ENCODE assay signal across 21 cellular contexts in the genomic region with DNA sequence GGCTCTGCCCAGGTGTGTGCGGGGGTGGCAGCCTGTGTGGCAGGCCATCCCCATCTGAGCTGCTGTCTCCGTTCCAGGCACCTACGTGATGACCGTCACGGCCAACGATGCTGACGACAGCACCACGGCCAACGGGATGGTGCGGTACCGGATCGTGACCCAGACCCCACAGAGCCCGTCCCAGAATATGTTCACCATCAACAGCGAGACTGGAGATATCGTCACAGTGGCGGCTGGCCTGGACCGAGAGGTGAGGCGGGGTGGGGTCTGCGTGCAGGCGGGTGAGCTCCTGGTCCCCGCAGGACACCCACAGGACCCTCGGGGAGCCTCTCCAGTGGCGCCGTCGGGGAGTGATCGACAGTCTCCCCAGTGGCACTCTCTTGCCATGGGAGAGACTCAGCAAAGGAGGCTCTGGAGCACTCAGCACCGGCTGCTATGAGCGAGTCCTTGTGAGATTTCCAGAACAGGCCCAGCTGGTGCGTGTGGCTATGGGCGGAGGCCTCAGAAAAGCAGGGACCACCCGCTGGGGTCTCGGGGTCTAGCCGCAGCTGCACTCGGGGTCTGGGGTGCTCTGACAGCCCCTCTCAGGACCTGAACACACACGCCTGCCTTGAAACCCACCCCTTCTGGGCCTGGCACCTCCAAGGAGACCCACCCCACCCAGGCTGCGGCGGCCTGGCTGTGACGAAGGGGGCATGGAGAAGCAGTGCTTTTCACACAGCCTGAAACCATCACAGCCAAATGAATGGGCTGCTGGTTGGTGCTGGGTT.
DNase-seq lines count a peak whose midpoint lies in the region; ATAC-seq, FAIRE-seq and TF ChIP-seq lines count a peak whose summit lies in the region.
"Had no signal": no experiment of that assay in that cellular context is flagged by ENCODE, and none has a peak within 500 bp of the region (broad histone marks: within the 10 kb centered on the region; RNA-seq: fewer than 3 reads in every experiment).

No MANE protein-coding gene starts in this region.

- no peak overlapping the region for H2AK5ac ChIP-seq in mesenchymal stem cell (ENCODE audit: low read length, severe bottlenecking)

- H2AFZ ChIP-seq in HepG2 (ENCODE audit: low read length) = no peak overlapping the region
- no peak overlapping the region for H2AFZ ChIP-seq in mesenchymal stem cell (ENCODE audit: low read depth, low read length)

- H3K79me2 ChIP-seq in HepG2 (ENCODE audit: insufficient read depth, low read length) = no peaks in the 10 kb centered on the region

- TF ChIP-seq EP300 in HepG2 (IDR thresholded peaks at IDR 0.05; ENCODE audit: low read depth in 2 of 2, low read length in 2 of 2) (no peak), HepG2 (CRISPR knock-in tag; IDR thresholded peaks at IDR 0.05; ENCODE audit: borderline replicate concordance) (no peak)

- H2BK5ac ChIP-seq in mesenchymal stem cell (ENCODE audit: low read depth, low read length, poor library complexity, severe bottlenecking) = no peak overlapping the region

- no peaks in the 10 kb centered on the region for H3K36me3 ChIP-seq in HepG2 (replicated peaks in 1 of 2; ENCODE audit: control insufficient read depth in 1 of 2, insufficient read depth in 2 of 2, low read length in 2 of 2)
- no peaks in the 10 kb centered on the region for H3K36me3 ChIP-seq in right lobe of liver
- peaks cover 0 to 9% of the 10 kb centered on the region in 2 experiments for H3K36me3 ChIP-seq in mesenchymal stem cell (ENCODE audit: control insufficient read depth in 1 of 2, insufficient read depth in 2 of 2, low read depth in 1 of 2, low read length in 2 of 2)
- H3K36me3 ChIP-seq in lower lobe of right lung = no peaks in the 10 kb centered on the region
- H3K36me3 ChIP-seq: BLaER1 treated with 17β-estradiol and CSF1 and Interleukin-3, amounts not matched to agents 10 nM and 100 nM had no signal

- ATAC-seq in Right ventricle myocardium inferior (no peak), HepG2 (no peak), right lobe of liver (no peak), lower lobe of right lung (no peak)
- ATAC-seq: CD8-positive, alpha-beta T cell had no signal

- no peak overlapping the region for H2BK15ac ChIP-seq in mesenchymal stem cell (ENCODE audit: low read depth, poor library complexity, severe bottlenecking)

- H3K79me1 ChIP-seq in mesenchymal stem cell (replicated peaks; ENCODE audit: low read length, poor library complexity, severe bottlenecking) = no peaks in the 10 kb centered on the region

- no peak overlapping the region for H4K8ac ChIP-seq in mesenchymal stem cell (ENCODE audit: low read length)

- H3K4me1 ChIP-seq in HepG2 (ENCODE audit: insufficient read depth, low read length) (no peaks in the 10 kb centered on the region), right lobe of liver (no peaks in the 10 kb centered on the region), mesenchymal stem cell (ENCODE audit: control insufficient read depth, insufficient read depth, low read depth, low read length) (no peaks in the 10 kb centered on the region), lower lobe of right lung (no peaks in the 10 kb centered on the region)
- H3K4me1 ChIP-seq: A549, Caco-2 had no signal

- no peak overlapping the region for H3K4ac ChIP-seq in mesenchymal stem cell (ENCODE audit: low read depth in 1 of 2, low read length in 2 of 2)

- CTCF ChIA-PET in HepG2 (lab: Yijun Ruan, JAX; ENCODE audit: low intra/inter-chr PET ratio, low total read pairs) = no interaction called here

- no TSS peak for BruUV-seq in HepG2 (replicated peaks; lab: Mats Ljungman, UMichigan)

- no peak overlapping the region for H2BK12ac ChIP-seq in mesenchymal stem cell (ENCODE audit: low read length in 2 of 2)

- DNase-seq in Right ventricle myocardium inferior (ENCODE audit: missing footprints) (peak; percentile 56), cardiac septum (ENCODE audit: low spot score) (no peak), HepG2 (ENCODE audit: low spot score) (no peak), right lobe of liver (no peak), HTR-8/SVneo (ENCODE audit: insufficient read length, low spot score) (no peak), mesenchymal stem cell (no peak), lower lobe of right lung (no peak), NOMO-1 treated with DMSO at 0.1 percent for 48 hours (lab: John Stamatoyannopoulos, UW; ENCODE audit: unreplicated experiment) (no peak)
- DNase-seq: AML-193; CD4-positive, alpha-beta T cell; CD8-positive, alpha-beta T cell; GF-D8 had no signal

- no peak for TF ChIP-seq RAD21 in HepG2 (CRISPR knock-in tag; IDR thresholded peaks at IDR 0.05)

- no peak for TF ChIP-seq CTCF in HepG2 (CRISPR knock-in tag; IDR thresholded peaks at IDR 0.05)
- no peak for TF ChIP-seq CTCF in right lobe of liver (IDR thresholded peaks at IDR 0.05)
- TF ChIP-seq CTCF in lower lobe of right lung (IDR thresholded peaks at IDR 0.05) = no peak

- no peak overlapping the region for H3K18ac ChIP-seq in mesenchymal stem cell (ENCODE audit: low read depth in 1 of 2, low read length in 2 of 2)

- H3K4me2 ChIP-seq in HepG2 (ENCODE audit: low read depth, low read length) (no peak overlapping the region), mesenchymal stem cell (ENCODE audit: low read length, poor library complexity, severe bottlenecking) (no peak overlapping the region)
- H3K4me2 ChIP-seq: A549 had no signal

- H4K20me1 ChIP-seq in HepG2 (ENCODE audit: insufficient read depth, low read length) = no peaks in the 10 kb centered on the region

- 33% methylated on average over 33 of the region's 38 CpGs for WGBS in HepG2 (ENCODE audit: low lambda C conversion rate)
- WGBS in right lobe of liver (ENCODE audit: insufficient coverage, low coverage, low lambda C conversion rate, missing lambda C conversion rate) = no CpG with 5 or more reads among the region's 38 CpGs
- 93% methylated on average over 38 of the region's 38 CpGs for WGBS in mesenchymal stem cell

- intact Hi-C loops in Right ventricle myocardium inferior (cut with DNase I) = no loop called here
- intact Hi-C loops in cardiac septum (cut with DNase I) = no loop called here
- intact Hi-C loops in HepG2 (cut with micrococcal nuclease; ENCODE audit: unreplicated experiment) = no loop called here
- intact Hi-C loops in right lobe of liver (cut with DNase I) = no loop called here
- intact Hi-C loops in lower lobe of right lung (cut with DNase I) = no loop called here

- peak overlapping the region; percentile 29 for H4K91ac ChIP-seq in mesenchymal stem cell (ENCODE audit: low read length)

- no peak overlapping the region for H2BK120ac ChIP-seq in mesenchymal stem cell (ENCODE audit: low read depth, low read length)

- H3K9me3 ChIP-seq in HepG2 (ENCODE audit: low read length) (peaks cover 6% of the 10 kb centered on the region; the same call in 1 of the 2 replicates), right lobe of liver (no peaks in the 10 kb centered on the region), mesenchymal stem cell (ENCODE audit: control insufficient read depth, low read length) (peaks cover 9% of the 10 kb centered on the region), lower lobe of right lung (no peaks in the 10 kb centered on the region)

- in situ Hi-C loops in HepG2 (cut with HindIII; ENCODE audit: extremely low pct_ligation_motif_present, low pct_unique_long_range_greater_than_20kb) = no loop called here

- H3K9ac ChIP-seq in HepG2 (ENCODE audit: insufficient read depth, low read depth, low read length) = no peak overlapping the region
- no peak overlapping the region for H3K9ac ChIP-seq in mesenchymal stem cell (ENCODE audit: low read length)
- H3K9ac ChIP-seq: BLaER1 treated with 17β-estradiol and CSF1 and Interleukin-3, amounts not matched to agents 10 nM and 100 nM had no signal

- H3K27ac ChIP-seq in HepG2 (ENCODE audit: extremely low read length, insufficient read depth, low read length) (no peak overlapping the region), right lobe of liver (no peak overlapping the region), mesenchymal stem cell (ENCODE audit: low read length, poor library complexity, severe bottlenecking) (no peak overlapping the region), lower lobe of right lung (no peak overlapping the region)
- H3K27ac ChIP-seq: 22Rv1; A549; BLaER1 treated with 17β-estradiol and CSF1 and Interleukin-3, amounts not matched to agents 10 nM and 100 nM; C4-2B had no signal

- H3K4me3 ChIP-seq in HepG2 (replicated peaks in 1 of 3; ENCODE audit: insufficient read depth in 1 of 3, low read depth in 2 of 3, low read length in 3 of 3) = no peak overlapping the region
- no peak overlapping the region for H3K4me3 ChIP-seq in right lobe of liver
- H3K4me3 ChIP-seq in mesenchymal stem cell (ENCODE audit: insufficient read depth in 1 of 2, low read depth in 1 of 2, low read length in 2 of 2) = peak overlapping the region in 1 of 2 experiments; percentile 19
- no peak overlapping the region for H3K4me3 ChIP-seq in lower lobe of right lung
- H3K4me3 ChIP-seq: A549; BLaER1 treated with 17β-estradiol and CSF1 and Interleukin-3, amounts not matched to agents 10 nM and 100 nM had no signal

- TF ChIP-seq POLR2A in HepG2 (IDR thresholded peaks at IDR 0.05; ENCODE audit: insufficient read depth in 1 of 2, low read depth in 2 of 2, low read length in 2 of 2) (no peak), right lobe of liver (IDR thresholded peaks at IDR 0.05) (no peak)

- FAIRE-seq in HepG2 (lab: Jason Lieb, UNC) (no peak), HTR-8/SVneo (lab: Jason Lieb, UNC) (peak; percentile 84)
- FAIRE-seq: A549, D721Med, G401.6, GM12891, GM19239 had no signal

- H3K27me3 ChIP-seq in HepG2 (ENCODE audit: control insufficient read depth in 1 of 2, insufficient read depth in 2 of 2, low read length in 2 of 2) = peaks cover 30 to 92% of the 10 kb centered on the region in 2 experiments; a peak in 4 of 5 replicates
- no peaks in the 10 kb centered on the region for H3K27me3 ChIP-seq in right lobe of liver
- no peaks in the 10 kb centered on the region for H3K27me3 ChIP-seq in mesenchymal stem cell (ENCODE audit: control insufficient read depth in 1 of 2, insufficient read depth in 1 of 2, low read length in 2 of 2)
- H3K27me3 ChIP-seq in lower lobe of right lung (ENCODE audit: low read depth) = no peaks in the 10 kb centered on the region
- H3K27me3 ChIP-seq: BLaER1 treated with 17β-estradiol and CSF1 and Interleukin-3, amounts not matched to agents 10 nM and 100 nM had no signal

- POLR2A ChIA-PET in HepG2 (lab: Yijun Ruan, JAX) = no interaction called here

- no peak overlapping the region for H3K23ac ChIP-seq in mesenchymal stem cell (ENCODE audit: low read length in 2 of 2)

- H3K14ac ChIP-seq in mesenchymal stem cell (ENCODE audit: low read length in 2 of 2) = no peak overlapping the region

TF ChIP-seq in HepG2, 621 proteins besides CTCF, POLR2A, EP300 and RAD21:
- TF ChIP-seq CREB1 (IDR thresholded peaks at IDR 0.05) (peak; percentile 32; the same call in 1 of the 2 replicates), CREB1 (CRISPR knock-in tag; IDR thresholded peaks at IDR 0.05) (no peak), ZKSCAN5 (CRISPR knock-in tag; IDR thresholded peaks at IDR 0.05) (no peak)
